Comparison of ENCODE assay signal across 14 cellular contexts in the genomic region with DNA sequence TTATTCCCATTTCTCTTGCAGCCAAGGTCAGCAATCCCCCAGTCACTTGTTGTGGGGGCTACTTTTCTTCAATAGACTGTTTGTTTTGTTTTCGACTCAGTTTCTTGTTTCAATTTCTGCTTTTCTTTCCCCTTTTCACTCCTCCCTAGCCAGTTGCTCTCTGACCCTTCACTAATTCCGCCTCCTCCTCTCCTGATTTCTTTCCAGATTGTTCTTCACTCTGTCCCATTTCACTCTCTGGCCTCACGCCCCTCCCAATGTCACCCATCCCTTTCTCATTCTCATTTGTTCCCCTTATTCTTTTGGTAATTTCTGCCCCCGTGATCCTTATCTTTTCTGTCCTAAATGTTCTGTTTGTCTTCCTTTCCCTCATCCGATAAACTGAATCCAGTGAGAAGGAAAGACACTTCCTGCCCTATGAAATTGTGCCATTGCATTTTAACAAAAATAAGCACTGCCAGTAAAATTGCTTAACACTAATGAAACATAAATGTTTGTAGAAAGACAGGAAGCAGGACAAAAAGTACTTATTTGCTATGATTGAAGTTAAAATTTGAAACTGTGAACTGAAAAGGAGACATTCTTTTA.
A peak's percentile ranks its signal among the peaks of the same experiment; 100 is the strongest.
DNase-seq lines count a peak whose midpoint lies in the region; ATAC-seq, FAIRE-seq and TF ChIP-seq lines count a peak whose summit lies in the region.
"Had no signal": no experiment of that assay in that cellular context is flagged by ENCODE, and none has a peak within 500 bp of the region (broad histone marks: within the 10 kb centered on the region; RNA-seq: fewer than 3 reads in every experiment).

No MANE protein-coding gene starts in this region.

- H3K27me3 ChIP-seq in endocrine pancreas (ENCODE audit: control insufficient read depth, insufficient read depth, low read length) (no peaks in the 10 kb centered on the region), subcutaneous abdominal adipose tissue (ENCODE audit: control insufficient read depth in 5 of 5, insufficient read depth in 4 of 5, low read length in 5 of 5) (no peaks in the 10 kb centered on the region)
- H3K27me3 ChIP-seq: BLaER1 treated with 17β-estradiol and CSF1 and Interleukin-3, amounts not matched to agents 10 nM and 100 nM had no signal

- POLR2A ChIA-PET in OCI-LY7 (lab: Charles Lee) = interaction anchor here (0.6 to 3.1 kb wide), 3 partner anchors 12 to 1405 kb away, joined by 3 to 17 read pairs (median 7); no protein-coding TSS in a partner anchor

- H4K20me1 ChIP-seq in OCI-LY7 (ENCODE audit: insufficient read depth, low read length) = no peaks in the 10 kb centered on the region
- H4K20me1 ChIP-seq: BLaER1 treated with 17β-estradiol and CSF1 and Interleukin-3, amounts not matched to agents 10 nM and 100 nM had no signal

- H3K36me3 ChIP-seq in OCI-LY7 (ENCODE audit: insufficient read depth, low read length) (no peaks in the 10 kb centered on the region), endocrine pancreas (ENCODE audit: control insufficient read depth, insufficient read depth, low read length) (no peaks in the 10 kb centered on the region), subcutaneous abdominal adipose tissue (ENCODE audit: control insufficient read depth in 5 of 5, insufficient read depth in 5 of 5, low read length in 5 of 5) (no peaks in the 10 kb centered on the region)
- H3K36me3 ChIP-seq: BLaER1 treated with 17β-estradiol and CSF1 and Interleukin-3, amounts not matched to agents 10 nM and 100 nM had no signal

- H3K79me2 ChIP-seq in OCI-LY7 (ENCODE audit: insufficient read depth, low read depth, low read length) = no peaks in the 10 kb centered on the region

- H3K27ac ChIP-seq in OCI-LY7 (ENCODE audit: low read depth, low read length, poor library complexity, severe bottlenecking) (peak overlapping the region; percentile 43), subcutaneous abdominal adipose tissue (ENCODE audit: low read depth, low read length) (peak overlapping the region; percentile 100)

- no peak overlapping the region for H3K9ac ChIP-seq in endocrine pancreas (ENCODE audit: control insufficient read depth, insufficient read depth, low read length)
- H3K9ac ChIP-seq in subcutaneous abdominal adipose tissue (ENCODE audit: low read length in 5 of 5) = peak overlapping the region; percentile 39 to 90 (median 77)
- H3K9ac ChIP-seq: BLaER1 treated with 17β-estradiol and CSF1 and Interleukin-3, amounts not matched to agents 10 nM and 100 nM had no signal

- BruUV-seq in OCI-LY7 (replicated peaks; lab: Mats Ljungman, UMichigan) = no TSS peak

- DNase-seq in OCI-LY7 (ENCODE audit: low spot score) = no peak
- DNase-seq in medulla oblongata (ENCODE audit: extremely low spot score) = peak; percentile 49
- DNase-seq in NCI-H69 (lab: John Stamatoyannopoulos, UW) = no peak
- no peak for DNase-seq in SKM-1 treated with dmso at 0.1 percent for 144 hours (lab: John Stamatoyannopoulos, UW; ENCODE audit: unreplicated experiment)
- DNase-seq in GM12891 (ENCODE audit: insufficient read length, low spot score) = no peak
- DNase-seq: activated CD4-positive, alpha-beta T cell treated with anti-CD3 and anti-CD28 coated beads for 36 hours; activated naive CD4-positive, alpha-beta T cell treated with Interleukin-2 at 50 U/mL for 16 hours; Kasumi-1 had no signal

- peak overlapping the region; percentile 86 for H3K4me2 ChIP-seq in OCI-LY7 (ENCODE audit: low read length)

- H3K4me3 ChIP-seq in OCI-LY7 (ENCODE audit: low read depth, low read length, poor library complexity, severe bottlenecking) = peak overlapping the region; percentile 48
- peak overlapping the region; percentile 30 for H3K4me3 ChIP-seq in endocrine pancreas (ENCODE audit: control insufficient read depth, insufficient read depth, low read length)
- peak overlapping the region; percentile 46 to 72 (median 63) for H3K4me3 ChIP-seq in subcutaneous abdominal adipose tissue (ENCODE audit: low read depth in 1 of 5, low read length in 5 of 5)
- H3K4me3 ChIP-seq: BLaER1 treated with 17β-estradiol and CSF1 and Interleukin-3, amounts not matched to agents 10 nM and 100 nM had no signal

- no peak for TF ChIP-seq POLR2A in GM12891 (IDR thresholded peaks at IDR 0.05; ENCODE audit: low read depth, low read length)

- intact Hi-C loops in OCI-LY7 (cut with micrococcal nuclease; ENCODE audit: unreplicated experiment) = no loop called here

- no peak for FAIRE-seq in GM12891 (lab: Jason Lieb, UNC)
- FAIRE-seq: endometrium, GM19239 had no signal

- CTCF ChIA-PET in OCI-LY7 (lab: Charles Lee; ENCODE audit: unreplicated experiment) = no interaction called here

- no peak for ATAC-seq in GM21390 (IDR thresholded peaks at IDR 0.05; ENCODE audit: unreplicated experiment)
- ATAC-seq: activated CD4-positive, alpha-beta T cell treated with anti-CD3 and anti-CD28 coated beads for 36 hours had no signal

- H3K9me2 ChIP-seq in OCI-LY7 (ENCODE audit: insufficient read depth, low read length) = no peaks in the 10 kb centered on the region

- H3K9me3 ChIP-seq in OCI-LY7 (ENCODE audit: low read length) (no peaks in the 10 kb centered on the region), endocrine pancreas (ENCODE audit: control insufficient read depth, low read length) (no peaks in the 10 kb centered on the region), subcutaneous abdominal adipose tissue (ENCODE audit: control insufficient read depth in 5 of 5, low read length in 5 of 5) (no peaks in the 10 kb centered on the region)

- peak overlapping the region; percentile 97 for H2AFZ ChIP-seq in OCI-LY7 (ENCODE audit: low read length)

- H3K4me1 ChIP-seq in OCI-LY7 (ENCODE audit: insufficient read depth, low read length, poor library complexity, severe bottlenecking) (peaks cover 62% of the 10 kb centered on the region), endocrine pancreas (ENCODE audit: control insufficient read depth, insufficient read depth, low read length) (peaks cover 6% of the 10 kb centered on the region), subcutaneous abdominal adipose tissue (ENCODE audit: control insufficient read depth in 5 of 5, insufficient read depth in 5 of 5, low read length in 5 of 5) (peaks cover 4 to 22% (median 17%) of the 10 kb centered on the region in 5 donors)

- no peak for TF ChIP-seq CTCF in OCI-LY7 (conservative IDR thresholded peaks at IDR 0.05; ENCODE audit: low read length)

TF ChIP-seq in GM12891, 5 proteins besides CTCF, POLR2A, EP300 and RAD21:
- TF ChIP-seq POLR2AphosphoS5 (IDR thresholded peaks at IDR 0.05; ENCODE audit: low read depth, low read length) (no peak), SPI1 (IDR thresholded peaks at IDR 0.05; ENCODE audit: low read depth, low read length) (no peak), TAF1 (IDR thresholded peaks at IDR 0.05; ENCODE audit: low read depth, low read length) (no peak), PAX5 (IDR thresholded peaks at IDR 0.05; ENCODE audit: insufficient read depth, low read length, severe bottlenecking) (no peak), POU2F2 (IDR thresholded peaks at IDR 0.05; ENCODE audit: low read depth, low read length) (no peak)
TF ChIP-seq in GM12891: peak in this region for 0.
